ENCODE assay signal across 11 cellular contexts in the genomic region with DNA sequence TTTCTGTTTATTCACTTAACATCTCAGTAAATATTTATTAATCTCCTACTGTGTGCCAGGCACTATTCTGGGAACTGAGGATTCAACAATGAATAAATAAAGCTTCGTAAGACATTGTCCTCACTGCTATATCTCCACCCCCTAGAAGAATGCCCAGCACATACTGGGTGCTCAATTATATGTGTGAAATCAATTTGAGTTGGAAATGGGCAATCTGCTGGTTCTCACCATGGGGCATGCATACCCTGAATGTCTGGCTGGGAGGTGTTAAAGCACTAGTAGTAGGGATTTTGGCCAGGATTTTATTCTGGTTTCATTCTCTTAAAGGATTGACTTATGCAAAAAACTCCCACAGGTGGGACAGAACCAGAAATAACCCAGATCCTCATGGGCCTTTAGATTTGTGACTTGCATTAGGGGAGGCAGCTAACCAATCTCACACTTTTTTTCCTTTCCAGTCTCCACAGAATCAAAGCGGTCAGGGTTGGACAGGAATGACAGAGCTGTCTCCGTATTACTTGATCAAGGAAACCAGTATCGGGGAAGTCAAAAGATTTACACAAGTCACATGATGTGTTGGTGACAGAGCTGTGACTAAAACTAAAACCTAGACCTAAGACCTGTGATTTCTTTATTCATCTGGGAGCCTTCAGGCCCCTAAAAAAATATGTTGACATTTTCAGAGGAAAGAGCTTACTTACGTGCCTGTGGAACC. TPM values are rescaled to one million over a fixed set of nuclear protein-coding genes. Genes with fewer than 3 reads are reported as not detected.
DNase-seq lines count a peak whose midpoint lies in the region; ATAC-seq and TF ChIP-seq lines count a peak whose summit lies in the region.
"Had no signal": no experiment of that assay in that cellular context is flagged by ENCODE, and none has a peak within 500 bp of the region (broad histone marks: within the 10 kb centered on the region; RNA-seq: fewer than 3 reads in every experiment).

No MANE protein-coding gene starts in this region.

- CTCF ChIA-PET in T-cell (lab: Charles Lee): interaction anchor here (0.6 to 2.2 kb wide), 10 partner anchors 9 to 1304 kb away, joined by 3 to 14 read pairs (median 4); no protein-coding TSS in a partner anchor

- WGBS in thymus: 93% methylated on average over 5 of the region's 5 CpGs
- 44 to 66% (median 58%) methylated on average over 5 of the region's 5 CpGs for WGBS in spleen, 5 donors

- peaks cover 31% of the 10 kb centered on the region for H3K4me1 ChIP-seq in thymus (ENCODE audit: control insufficient read depth, insufficient read depth, low read length)
- peaks cover 0 to 48% (median 10%) of the 10 kb centered on the region in 6 donors for H3K4me1 ChIP-seq in spleen
- H3K4me1 ChIP-seq in left lung: peaks cover 0 to 8% of the 10 kb centered on the region in 2 donors

- peaks cover 53 to 61% (median 59%) of the 10 kb centered on the region in 3 donors for H3K4me1 Mint-ChIP-seq in T-cell

- H3K27me3 Mint-ChIP-seq in T-cell: no peaks in the 10 kb centered on the region

- peak; percentile 56 for DNase-seq in stimulated activated CD4-positive, alpha-beta T cell treated with anti-CD3 and anti-CD28 coated beads, Interleukin-1b, Interleukin-23, amount 100 ng/mL, for 48 hours
- DNase-seq in stimulated activated CD4-positive, alpha-beta T cell treated with anti-CD3 and anti-CD28 coated beads, Interleukin-12 subunit alpha, Interleukin-12 subunit beta, amount 100 ng/mL, for 4 hours: no peak
- DNase-seq in T-cell (no peak), spleen (no peak), caudate nucleus (lab: John Stamatoyannopoulos, UW) (no peak), left lung (no peak)
- DNase-seq: cortex of kidney, ovary had no signal

- TF ChIP-seq POLR2A in spleen (IDR thresholded peaks at IDR 0.05): no peak

- H3K36me3 ChIP-seq in thymus (ENCODE audit: control insufficient read depth, insufficient read depth): peaks cover 10% of the 10 kb centered on the region
- H3K36me3 ChIP-seq in spleen: peaks cover 0 to 28% (median 0%) of the 10 kb centered on the region in 6 donors
- H3K36me3 ChIP-seq in left lung: peaks cover 0 to 3% of the 10 kb centered on the region in 2 donors
- H3K36me3 ChIP-seq: ovary had no signal

- intact Hi-C loops in spleen (cut with DNase I; ENCODE audit: low total_unique reads) (no loop called here), left lung (cut with DNase I) (no loop called here)

- H3K27ac Mint-ChIP-seq in T-cell: peak overlapping the region; percentile 82 to 92

- POLR2A ChIA-PET in T-cell (lab: Charles Lee): interaction anchor here in 1 of 2 donors (0.5 to 1.3 kb wide), 2 partner anchors 12 to 970 kb away, joined by 3 to 7 read pairs; a partner anchor contains a TSS

- H3K36me3 Mint-ChIP-seq in T-cell: peaks cover 11% of the 10 kb centered on the region

- H3K9me3 ChIP-seq in thymus (ENCODE audit: control insufficient read depth): no peaks in the 10 kb centered on the region
- H3K9me3 ChIP-seq in spleen: no peaks in the 10 kb centered on the region
- H3K9me3 ChIP-seq in left lung: no peaks in the 10 kb centered on the region
- H3K9me3 ChIP-seq: BLaER1 treated with 17β-estradiol and CSF1 and Interleukin-3, amounts not matched to agents 10 nM and 100 nM; ovary had no signal

- no peaks in the 10 kb centered on the region for H3K9me3 Mint-ChIP-seq in T-cell

- H3K4me3 ChIP-seq in thymus (ENCODE audit: low read length) (no peak overlapping the region), spleen (no peak overlapping the region), left lung (no peak overlapping the region)
- H3K4me3 ChIP-seq: BLaER1 treated with 17β-estradiol and CSF1 and Interleukin-3, amounts not matched to agents 10 nM and 100 nM; ovary had no signal

- H3K27ac ChIP-seq in thymus (ENCODE audit: low read depth) (peak overlapping the region; percentile 36), spleen (peak overlapping the region in 3 of 8 donors; percentile 19 to 52 (median 49)), caudate nucleus (ENCODE audit: low read depth, low read length) (no peak overlapping the region), left lung (peak overlapping the region in 1 of 2 donors; percentile 14)
- H3K27ac ChIP-seq: ovary had no signal

- ATAC-seq in HG02623 (IDR thresholded peaks at IDR 0.05; ENCODE audit: unreplicated experiment): peak; percentile 61
- ATAC-seq in T-cell (replicated peaks in 1 of 4): peak in 1 of 4 experiments; percentile 35
- no peak for ATAC-seq in left lung

- TF ChIP-seq CTCF in spleen (IDR thresholded peaks at IDR 0.05 in 8 of 11, conservative IDR thresholded peaks at IDR 0.05 in 3 of 11) (no peak), left lung (IDR thresholded peaks at IDR 0.05) (no peak)

- H3K27me3 ChIP-seq in thymus (ENCODE audit: control insufficient read depth, insufficient read depth) (no peaks in the 10 kb centered on the region), spleen (replicated peaks in 1 of 7) (no peaks in the 10 kb centered on the region), left lung (peaks cover 0 to 14% of the 10 kb centered on the region in 2 donors)
- H3K27me3 ChIP-seq: BLaER1 treated with 17β-estradiol and CSF1 and Interleukin-3, amounts not matched to agents 10 nM and 100 nM; ovary had no signal

- H3K4me3 Mint-ChIP-seq in T-cell: peak overlapping the region; percentile 14 to 57 (median 25)

RNA-seq across cellular contexts. Expression of a gene that starts 12.8 kb away (rescaled TPM):
- total RNA-seq in T-cell: 10 to 100 TPM; 13.8 to 25.7 (median 20.1) TPM
- 12.6 TPM for polyA plus RNA-seq in thymus
- total RNA-seq in spleen: 10 to 100 TPM; 10.0 to 19.2 (median 13.2) TPM
- polyA plus RNA-seq in spleen: 1 to 10 TPM; 1.9 to 3.0 (median 2.3) TPM
- 1 to 10 TPM; 1.3 to 2.0 TPM for total RNA-seq in left lung
